In genomic region chr11:116420770-116421528, GRCh38 we compare ENCODE assay signal across 12 cellular contexts.
DNase-seq lines count a peak whose midpoint lies in the region; ATAC-seq and TF ChIP-seq lines count a peak whose summit lies in the region.
"Had no signal": no experiment of that assay in that cellular context is flagged by ENCODE, and none has a peak within 500 bp of the region (broad histone marks: within the 10 kb centered on the region; RNA-seq: fewer than 3 reads in every experiment).

No MANE protein-coding gene starts in this region.

- CTCF ChIA-PET in A673 (lab: Charles Lee), result no interaction called here

- BruUV-seq in A673 (replicated peaks; lab: Mats Ljungman, UMichigan), result no TSS peak

- no peak for TF ChIP-seq EP300 in transverse colon (IDR thresholded peaks at IDR 0.05; ENCODE audit: low read depth)

- no peak overlapping the region for H3K4me3 ChIP-seq in A673 (ENCODE audit: low read depth, low read length, poor library complexity, severe bottlenecking)
- no peak overlapping the region for H3K4me3 ChIP-seq in transverse colon
- H3K4me3 ChIP-seq: prostate gland, SJCRH30 had no signal

- H3K27me3 ChIP-seq in A673 (replicated peaks; ENCODE audit: insufficient read depth, low read depth, low read length, poor library complexity) (no peaks in the 10 kb centered on the region), transverse colon (no peaks in the 10 kb centered on the region)
- H3K27me3 ChIP-seq: SJCRH30 had no signal

- TF ChIP-seq CTCF in A673 (conservative IDR thresholded peaks at IDR 0.05; ENCODE audit: low read depth, low read length) (no peak), transverse colon (IDR thresholded peaks at IDR 0.05) (no peak), GM20000 (IDR thresholded peaks at IDR 0.05; ENCODE audit: extremely low read depth, missing control alignments) (no peak)

- no peak overlapping the region for H3K27ac ChIP-seq in A673 (ENCODE audit: low read depth, low read length, poor library complexity, severe bottlenecking)
- no peak overlapping the region for H3K27ac ChIP-seq in transverse colon
- H3K27ac ChIP-seq: prostate gland, SJCRH30 had no signal

- in situ Hi-C loops in transverse colon (cut with MboI; ENCODE audit: low pct_ligation_motif_present in 1 of 4, low pct_unique_long_range_greater_than_20kb in 1 of 4, low sequenced_read_pairs in 3 of 4) (no loop called here), KBM-7 (cut with MboI; ENCODE audit: low pct_unique_long_range_greater_than_20kb, low sequenced_read_pairs) (no loop called here)

- no peaks in the 10 kb centered on the region for H3K9me3 ChIP-seq in A673 (ENCODE audit: low read depth, low read length, poor library complexity, severe bottlenecking)
- no peaks in the 10 kb centered on the region for H3K9me3 ChIP-seq in transverse colon
- H3K9me3 ChIP-seq: prostate gland, SJCRH30 had no signal

- H3K36me3 ChIP-seq in A673 (ENCODE audit: insufficient read depth, low read length, poor library complexity, severe bottlenecking) (no peaks in the 10 kb centered on the region), transverse colon (no peaks in the 10 kb centered on the region)
- H3K36me3 ChIP-seq: prostate gland, SJCRH30 had no signal

- TF ChIP-seq POLR2A in transverse colon (IDR thresholded peaks at IDR 0.05), result no peak

- H3K4me1 ChIP-seq in A673 (ENCODE audit: insufficient read depth, low read length, poor library complexity, severe bottlenecking) (no peaks in the 10 kb centered on the region), transverse colon (no peaks in the 10 kb centered on the region)
- H3K4me1 ChIP-seq: prostate gland, SJCRH30 had no signal

- peak; percentile 35 for DNase-seq in A673 (ENCODE audit: low spot score)
- peak; percentile 43 for DNase-seq in LoVo (ENCODE audit: low spot score)
- peak; percentile 35 for DNase-seq in OCI-M1 (lab: John Stamatoyannopoulos, UW)
- no peak for DNase-seq in transverse colon
- DNase-seq in 8988T, result no peak
- no peak for DNase-seq in KBM-7
- no peak for DNase-seq in GM20000 (ENCODE audit: low spot score)
- DNase-seq: activated B cell treated with CpG ODN at 0.5 μM for 24 hours; SJCRH30; stimulated activated naive B cell treated with anti-CD40 and anti-IgM and Interleukin-4, amounts not matched to agents 10 μg/mL and 1 μg/mL and 100 μg/mL, for 72 hours had no signal

- POLR2A ChIA-PET in A673 (lab: Charles Lee; ENCODE audit: low non-redundant PET), result no interaction called here

- peak; percentile 97 for ATAC-seq in esophagus mucosa
- ATAC-seq: stimulated activated naive B cell treated with anti-CD40 and anti-IgM and Interleukin-4, amounts not matched to agents 10 μg/mL and 1 μg/mL and 100 μg/mL, for 72 hours had no signal

- intact Hi-C loops in A673 (cut with micrococcal nuclease; ENCODE audit: unreplicated experiment) (no loop called here), transverse colon (cut with DNase I; ENCODE audit: low total_unique reads) (no loop called here)

- WGBS in transverse colon (ENCODE audit: low coverage in 1 of 2), 2 donors, result 70% methylated on average over 9 of the region's 9 CpGs; no CpG with 5 or more reads in 1 of the 2 donors

Comparison
In these comparisons a context has a peak if more than half of its experiments do, and no peak if none do; other contexts are left out.
1. DNase-seq: peak in A673 (single experiment), LoVo (single experiment) and OCI-M1 (single experiment); none in transverse colon (single experiment), 8988T (single experiment), KBM-7 (single experiment) and GM20000 (single experiment).